ENCODE assay signal across 1 cellular context in the genomic region with DNA sequence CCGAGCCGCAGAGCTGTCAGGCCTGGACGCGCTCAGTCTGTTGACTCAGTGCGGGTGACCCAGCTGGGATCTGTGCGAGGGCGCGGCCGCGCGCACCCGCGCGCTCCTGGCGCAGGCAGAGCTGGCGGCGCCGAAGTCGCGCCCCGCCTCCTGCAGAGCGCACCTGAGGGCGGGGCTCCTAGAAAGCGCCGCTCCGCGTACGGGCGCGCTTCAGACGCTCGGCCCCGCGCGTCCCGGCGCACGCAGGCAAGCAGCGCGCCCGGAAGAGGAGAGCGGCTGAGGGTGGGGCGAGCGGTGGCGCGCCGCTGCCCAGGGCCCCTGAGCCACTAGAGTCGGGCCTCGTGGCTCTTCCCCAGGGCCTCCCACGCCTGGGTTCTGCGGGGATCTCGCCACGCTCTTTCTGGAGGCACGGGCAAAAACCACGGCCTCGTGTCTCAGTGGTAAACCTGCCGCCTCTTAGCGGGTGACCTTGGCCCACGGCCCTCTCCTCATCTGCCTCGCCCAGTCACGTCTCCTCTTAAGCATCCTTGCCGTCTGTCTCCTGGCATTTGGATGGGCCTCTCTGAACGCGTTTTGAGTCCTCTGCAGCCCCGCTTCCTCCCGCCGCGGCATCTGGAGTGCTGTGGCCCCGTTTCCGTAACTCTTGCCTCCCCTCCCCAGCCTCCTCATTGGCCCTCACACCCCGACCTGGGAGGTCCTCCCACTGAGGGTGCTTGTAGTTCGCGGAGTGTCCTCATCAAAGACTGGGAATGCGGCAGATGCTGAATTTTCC.
TF ChIP-seq lines count a peak whose summit lies in the region.

A gene with protein sequence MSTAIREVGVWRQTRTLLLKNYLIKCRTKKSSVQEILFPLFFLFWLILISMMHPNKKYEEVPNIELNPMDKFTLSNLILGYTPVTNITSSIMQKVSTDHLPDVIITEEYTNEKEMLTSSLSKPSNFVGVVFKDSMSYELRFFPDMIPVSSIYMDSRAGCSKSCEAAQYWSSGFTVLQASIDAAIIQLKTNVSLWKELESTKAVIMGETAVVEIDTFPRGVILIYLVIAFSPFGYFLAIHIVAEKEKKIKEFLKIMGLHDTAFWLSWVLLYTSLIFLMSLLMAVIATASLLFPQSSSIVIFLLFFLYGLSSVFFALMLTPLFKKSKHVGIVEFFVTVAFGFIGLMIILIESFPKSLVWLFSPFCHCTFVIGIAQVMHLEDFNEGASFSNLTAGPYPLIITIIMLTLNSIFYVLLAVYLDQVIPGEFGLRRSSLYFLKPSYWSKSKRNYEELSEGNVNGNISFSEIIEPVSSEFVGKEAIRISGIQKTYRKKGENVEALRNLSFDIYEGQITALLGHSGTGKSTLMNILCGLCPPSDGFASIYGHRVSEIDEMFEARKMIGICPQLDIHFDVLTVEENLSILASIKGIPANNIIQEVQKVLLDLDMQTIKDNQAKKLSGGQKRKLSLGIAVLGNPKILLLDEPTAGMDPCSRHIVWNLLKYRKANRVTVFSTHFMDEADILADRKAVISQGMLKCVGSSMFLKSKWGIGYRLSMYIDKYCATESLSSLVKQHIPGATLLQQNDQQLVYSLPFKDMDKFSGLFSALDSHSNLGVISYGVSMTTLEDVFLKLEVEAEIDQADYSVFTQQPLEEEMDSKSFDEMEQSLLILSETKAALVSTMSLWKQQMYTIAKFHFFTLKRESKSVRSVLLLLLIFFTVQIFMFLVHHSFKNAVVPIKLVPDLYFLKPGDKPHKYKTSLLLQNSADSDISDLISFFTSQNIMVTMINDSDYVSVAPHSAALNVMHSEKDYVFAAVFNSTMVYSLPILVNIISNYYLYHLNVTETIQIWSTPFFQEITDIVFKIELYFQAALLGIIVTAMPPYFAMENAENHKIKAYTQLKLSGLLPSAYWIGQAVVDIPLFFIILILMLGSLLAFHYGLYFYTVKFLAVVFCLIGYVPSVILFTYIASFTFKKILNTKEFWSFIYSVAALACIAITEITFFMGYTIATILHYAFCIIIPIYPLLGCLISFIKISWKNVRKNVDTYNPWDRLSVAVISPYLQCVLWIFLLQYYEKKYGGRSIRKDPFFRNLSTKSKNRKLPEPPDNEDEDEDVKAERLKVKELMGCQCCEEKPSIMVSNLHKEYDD (N-terminal part only) (minus strand): TSS at position 74 of the 772 bp plus-strand sequence. CDS start 12,718 bp downstream, outside the sequence.

TF ChIP-seq in HepG2, 621 proteins besides CTCF, POLR2A, EP300 and RAD21 (continued from another document and continues in another):
- TF ChIP-seq ZBTB1 (CRISPR knock-in tag; IDR thresholded peaks at IDR 0.05; ENCODE audit: borderline replicate concordance): no peak; the same call in 1 of the 2 replicates
- TF ChIP-seq, protein P1, sequence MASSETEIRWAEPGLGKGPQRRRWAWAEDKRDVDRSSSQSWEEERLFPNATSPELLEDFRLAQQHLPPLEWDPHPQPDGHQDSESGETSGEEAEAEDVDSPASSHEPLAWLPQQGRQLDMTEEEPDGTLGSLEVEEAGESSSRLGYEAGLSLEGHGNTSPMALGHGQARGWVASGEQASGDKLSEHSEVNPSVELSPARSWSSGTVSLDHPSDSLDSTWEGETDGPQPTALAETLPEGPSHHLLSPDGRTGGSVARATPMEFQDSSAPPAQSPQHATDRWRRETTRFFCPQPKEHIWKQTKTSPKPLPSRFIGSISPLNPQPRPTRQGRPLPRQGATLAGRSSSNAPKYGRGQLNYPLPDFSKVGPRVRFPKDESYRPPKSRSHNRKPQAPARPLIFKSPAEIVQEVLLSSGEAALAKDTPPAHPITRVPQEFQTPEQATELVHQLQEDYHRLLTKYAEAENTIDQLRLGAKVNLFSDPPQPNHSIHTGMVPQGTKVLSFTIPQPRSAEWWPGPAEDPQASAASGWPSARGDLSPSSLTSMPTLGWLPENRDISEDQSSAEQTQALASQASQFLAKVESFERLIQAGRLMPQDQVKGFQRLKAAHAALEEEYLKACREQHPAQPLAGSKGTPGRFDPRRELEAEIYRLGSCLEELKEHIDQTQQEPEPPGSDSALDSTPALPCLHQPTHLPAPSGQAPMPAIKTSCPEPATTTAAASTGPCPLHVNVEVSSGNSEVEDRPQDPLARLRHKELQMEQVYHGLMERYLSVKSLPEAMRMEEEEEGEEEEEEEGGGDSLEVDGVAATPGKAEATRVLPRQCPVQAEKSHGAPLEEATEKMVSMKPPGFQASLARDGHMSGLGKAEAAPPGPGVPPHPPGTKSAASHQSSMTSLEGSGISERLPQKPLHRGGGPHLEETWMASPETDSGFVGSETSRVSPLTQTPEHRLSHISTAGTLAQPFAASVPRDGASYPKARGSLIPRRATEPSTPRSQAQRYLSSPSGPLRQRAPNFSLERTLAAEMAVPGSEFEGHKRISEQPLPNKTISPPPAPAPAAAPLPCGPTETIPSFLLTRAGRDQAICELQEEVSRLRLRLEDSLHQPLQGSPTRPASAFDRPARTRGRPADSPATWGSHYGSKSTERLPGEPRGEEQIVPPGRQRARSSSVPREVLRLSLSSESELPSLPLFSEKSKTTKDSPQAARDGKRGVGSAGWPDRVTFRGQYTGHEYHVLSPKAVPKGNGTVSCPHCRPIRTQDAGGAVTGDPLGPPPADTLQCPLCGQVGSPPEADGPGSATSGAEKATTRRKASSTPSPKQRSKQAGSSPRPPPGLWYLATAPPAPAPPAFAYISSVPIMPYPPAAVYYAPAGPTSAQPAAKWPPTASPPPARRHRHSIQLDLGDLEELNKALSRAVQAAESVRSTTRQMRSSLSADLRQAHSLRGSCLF (CRISPR knock-in tag; IDR thresholded peaks at IDR 0.05; ENCODE audit: borderline replicate concordance): no peak
- 0 out of 2 replicates have a peak, but pooled peaks have one; percentile 65 for TF ChIP-seq ZNF136 (CRISPR knock-in tag; IDR thresholded peaks at IDR 0.05; ENCODE audit: low read depth)
- peak; percentile 33; the same call in 1 of the 2 replicates for TF ChIP-seq ZNF792 (CRISPR knock-in tag; IDR thresholded peaks at IDR 0.05)
- TF ChIP-seq, protein P2, sequence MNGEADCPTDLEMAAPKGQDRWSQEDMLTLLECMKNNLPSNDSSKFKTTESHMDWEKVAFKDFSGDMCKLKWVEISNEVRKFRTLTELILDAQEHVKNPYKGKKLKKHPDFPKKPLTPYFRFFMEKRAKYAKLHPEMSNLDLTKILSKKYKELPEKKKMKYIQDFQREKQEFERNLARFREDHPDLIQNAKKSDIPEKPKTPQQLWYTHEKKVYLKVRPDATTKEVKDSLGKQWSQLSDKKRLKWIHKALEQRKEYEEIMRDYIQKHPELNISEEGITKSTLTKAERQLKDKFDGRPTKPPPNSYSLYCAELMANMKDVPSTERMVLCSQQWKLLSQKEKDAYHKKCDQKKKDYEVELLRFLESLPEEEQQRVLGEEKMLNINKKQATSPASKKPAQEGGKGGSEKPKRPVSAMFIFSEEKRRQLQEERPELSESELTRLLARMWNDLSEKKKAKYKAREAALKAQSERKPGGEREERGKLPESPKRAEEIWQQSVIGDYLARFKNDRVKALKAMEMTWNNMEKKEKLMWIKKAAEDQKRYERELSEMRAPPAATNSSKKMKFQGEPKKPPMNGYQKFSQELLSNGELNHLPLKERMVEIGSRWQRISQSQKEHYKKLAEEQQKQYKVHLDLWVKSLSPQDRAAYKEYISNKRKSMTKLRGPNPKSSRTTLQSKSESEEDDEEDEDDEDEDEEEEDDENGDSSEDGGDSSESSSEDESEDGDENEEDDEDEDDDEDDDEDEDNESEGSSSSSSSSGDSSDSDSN (CRISPR knock-in tag; IDR thresholded peaks at IDR 0.05): peak; percentile 3; the same call in 1 of the 2 replicates
- TF ChIP-seq ZFP36L1 (CRISPR knock-in tag; IDR thresholded peaks at IDR 0.05): peak; percentile 85; the same call in 1 of the 2 replicates
- TF ChIP-seq FOSL1 (CRISPR knock-in tag; IDR thresholded peaks at IDR 0.05; ENCODE audit: borderline replicate concordance): no peak
- TF ChIP-seq NR2F6 (IDR thresholded peaks at IDR 0.05): no peak
- no peak; the same call in 1 of the 2 replicates for TF ChIP-seq NR2F6 (CRISPR knock-in tag; IDR thresholded peaks at IDR 0.05)
- TF ChIP-seq THAP11 (CRISPR knock-in tag; IDR thresholded peaks at IDR 0.05): peak; percentile 66
- no peak; the same call in 1 of the 2 replicates for TF ChIP-seq ZFP62 (CRISPR knock-in tag; IDR thresholded peaks at IDR 0.05)
- peak; percentile 86 for TF ChIP-seq AGO1 (IDR thresholded peaks at IDR 0.05; ENCODE audit: low read depth, low read length, poor library complexity, severe bottlenecking)
- peak; percentile 85 for TF ChIP-seq MYC (CRISPR knock-in tag; IDR thresholded peaks at IDR 0.05; ENCODE audit: borderline replicate concordance)
- TF ChIP-seq, protein P3, sequence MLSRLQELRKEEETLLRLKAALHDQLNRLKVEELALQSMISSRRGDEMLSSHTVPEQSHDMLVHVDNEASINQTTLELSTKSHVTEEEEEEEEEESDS (CRISPR knock-in tag; IDR thresholded peaks at IDR 0.05; ENCODE audit: borderline replicate concordance): no peak
- TF ChIP-seq, protein P4, sequence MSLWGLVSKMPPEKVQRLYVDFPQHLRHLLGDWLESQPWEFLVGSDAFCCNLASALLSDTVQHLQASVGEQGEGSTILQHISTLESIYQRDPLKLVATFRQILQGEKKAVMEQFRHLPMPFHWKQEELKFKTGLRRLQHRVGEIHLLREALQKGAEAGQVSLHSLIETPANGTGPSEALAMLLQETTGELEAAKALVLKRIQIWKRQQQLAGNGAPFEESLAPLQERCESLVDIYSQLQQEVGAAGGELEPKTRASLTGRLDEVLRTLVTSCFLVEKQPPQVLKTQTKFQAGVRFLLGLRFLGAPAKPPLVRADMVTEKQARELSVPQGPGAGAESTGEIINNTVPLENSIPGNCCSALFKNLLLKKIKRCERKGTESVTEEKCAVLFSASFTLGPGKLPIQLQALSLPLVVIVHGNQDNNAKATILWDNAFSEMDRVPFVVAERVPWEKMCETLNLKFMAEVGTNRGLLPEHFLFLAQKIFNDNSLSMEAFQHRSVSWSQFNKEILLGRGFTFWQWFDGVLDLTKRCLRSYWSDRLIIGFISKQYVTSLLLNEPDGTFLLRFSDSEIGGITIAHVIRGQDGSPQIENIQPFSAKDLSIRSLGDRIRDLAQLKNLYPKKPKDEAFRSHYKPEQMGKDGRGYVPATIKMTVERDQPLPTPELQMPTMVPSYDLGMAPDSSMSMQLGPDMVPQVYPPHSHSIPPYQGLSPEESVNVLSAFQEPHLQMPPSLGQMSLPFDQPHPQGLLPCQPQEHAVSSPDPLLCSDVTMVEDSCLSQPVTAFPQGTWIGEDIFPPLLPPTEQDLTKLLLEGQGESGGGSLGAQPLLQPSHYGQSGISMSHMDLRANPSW (CRISPR knock-in tag; IDR thresholded peaks at IDR 0.05; ENCODE audit: borderline replicate concordance): no peak
- no peak for TF ChIP-seq ZNF20 (CRISPR knock-in tag; IDR thresholded peaks at IDR 0.05)
- peak; percentile 87; the same call in 1 of the 2 replicates for TF ChIP-seq PCBP1 (IDR thresholded peaks at IDR 0.05; ENCODE audit: borderline replicate concordance, low read depth, low read length)
- no peak for TF ChIP-seq HHEX (CRISPR knock-in tag; IDR thresholded peaks at IDR 0.05)
- TF ChIP-seq ZNF232 (CRISPR knock-in tag; IDR thresholded peaks at IDR 0.05; ENCODE audit: borderline replicate concordance): no peak; the same call in 1 of the 2 replicates
- TF ChIP-seq, protein P5, sequence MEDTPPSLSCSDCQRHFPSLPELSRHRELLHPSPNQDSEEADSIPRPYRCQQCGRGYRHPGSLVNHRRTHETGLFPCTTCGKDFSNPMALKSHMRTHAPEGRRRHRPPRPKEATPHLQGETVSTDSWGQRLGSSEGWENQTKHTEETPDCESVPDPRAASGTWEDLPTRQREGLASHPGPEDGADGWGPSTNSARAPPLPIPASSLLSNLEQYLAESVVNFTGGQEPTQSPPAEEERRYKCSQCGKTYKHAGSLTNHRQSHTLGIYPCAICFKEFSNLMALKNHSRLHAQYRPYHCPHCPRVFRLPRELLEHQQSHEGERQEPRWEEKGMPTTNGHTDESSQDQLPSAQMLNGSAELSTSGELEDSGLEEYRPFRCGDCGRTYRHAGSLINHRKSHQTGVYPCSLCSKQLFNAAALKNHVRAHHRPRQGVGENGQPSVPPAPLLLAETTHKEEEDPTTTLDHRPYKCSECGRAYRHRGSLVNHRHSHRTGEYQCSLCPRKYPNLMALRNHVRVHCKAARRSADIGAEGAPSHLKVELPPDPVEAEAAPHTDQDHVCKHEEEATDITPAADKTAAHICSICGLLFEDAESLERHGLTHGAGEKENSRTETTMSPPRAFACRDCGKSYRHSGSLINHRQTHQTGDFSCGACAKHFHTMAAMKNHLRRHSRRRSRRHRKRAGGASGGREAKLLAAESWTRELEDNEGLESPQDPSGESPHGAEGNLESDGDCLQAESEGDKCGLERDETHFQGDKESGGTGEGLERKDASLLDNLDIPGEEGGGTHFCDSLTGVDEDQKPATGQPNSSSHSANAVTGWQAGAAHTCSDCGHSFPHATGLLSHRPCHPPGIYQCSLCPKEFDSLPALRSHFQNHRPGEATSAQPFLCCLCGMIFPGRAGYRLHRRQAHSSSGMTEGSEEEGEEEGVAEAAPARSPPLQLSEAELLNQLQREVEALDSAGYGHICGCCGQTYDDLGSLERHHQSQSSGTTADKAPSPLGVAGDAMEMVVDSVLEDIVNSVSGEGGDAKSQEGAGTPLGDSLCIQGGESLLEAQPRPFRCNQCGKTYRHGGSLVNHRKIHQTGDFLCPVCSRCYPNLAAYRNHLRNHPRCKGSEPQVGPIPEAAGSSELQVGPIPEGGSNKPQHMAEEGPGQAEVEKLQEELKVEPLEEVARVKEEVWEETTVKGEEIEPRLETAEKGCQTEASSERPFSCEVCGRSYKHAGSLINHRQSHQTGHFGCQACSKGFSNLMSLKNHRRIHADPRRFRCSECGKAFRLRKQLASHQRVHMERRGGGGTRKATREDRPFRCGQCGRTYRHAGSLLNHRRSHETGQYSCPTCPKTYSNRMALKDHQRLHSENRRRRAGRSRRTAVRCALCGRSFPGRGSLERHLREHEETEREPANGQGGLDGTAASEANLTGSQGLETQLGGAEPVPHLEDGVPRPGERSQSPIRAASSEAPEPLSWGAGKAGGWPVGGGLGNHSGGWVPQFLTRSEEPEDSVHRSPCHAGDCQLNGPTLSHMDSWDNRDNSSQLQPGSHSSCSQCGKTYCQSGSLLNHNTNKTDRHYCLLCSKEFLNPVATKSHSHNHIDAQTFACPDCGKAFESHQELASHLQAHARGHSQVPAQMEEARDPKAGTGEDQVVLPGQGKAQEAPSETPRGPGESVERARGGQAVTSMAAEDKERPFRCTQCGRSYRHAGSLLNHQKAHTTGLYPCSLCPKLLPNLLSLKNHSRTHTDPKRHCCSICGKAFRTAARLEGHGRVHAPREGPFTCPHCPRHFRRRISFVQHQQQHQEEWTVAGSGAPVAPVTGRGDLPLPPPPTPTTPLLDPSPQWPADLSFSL (CRISPR knock-in tag; IDR thresholded peaks at IDR 0.05): no peak
- TF ChIP-seq ZNF749 (CRISPR knock-in tag; IDR thresholded peaks at IDR 0.05; ENCODE audit: borderline replicate concordance): peak; percentile 95; the same call in 1 of the 2 replicates
- TF ChIP-seq KDM5A (IDR thresholded peaks at IDR 0.05; ENCODE audit: borderline replicate concordance, low read length): peak; percentile 43; the same call in 1 of the 2 replicates
- peak; percentile 39 for TF ChIP-seq SP4 (CRISPR knock-in tag; IDR thresholded peaks at IDR 0.05)
- TF ChIP-seq, protein P6, sequence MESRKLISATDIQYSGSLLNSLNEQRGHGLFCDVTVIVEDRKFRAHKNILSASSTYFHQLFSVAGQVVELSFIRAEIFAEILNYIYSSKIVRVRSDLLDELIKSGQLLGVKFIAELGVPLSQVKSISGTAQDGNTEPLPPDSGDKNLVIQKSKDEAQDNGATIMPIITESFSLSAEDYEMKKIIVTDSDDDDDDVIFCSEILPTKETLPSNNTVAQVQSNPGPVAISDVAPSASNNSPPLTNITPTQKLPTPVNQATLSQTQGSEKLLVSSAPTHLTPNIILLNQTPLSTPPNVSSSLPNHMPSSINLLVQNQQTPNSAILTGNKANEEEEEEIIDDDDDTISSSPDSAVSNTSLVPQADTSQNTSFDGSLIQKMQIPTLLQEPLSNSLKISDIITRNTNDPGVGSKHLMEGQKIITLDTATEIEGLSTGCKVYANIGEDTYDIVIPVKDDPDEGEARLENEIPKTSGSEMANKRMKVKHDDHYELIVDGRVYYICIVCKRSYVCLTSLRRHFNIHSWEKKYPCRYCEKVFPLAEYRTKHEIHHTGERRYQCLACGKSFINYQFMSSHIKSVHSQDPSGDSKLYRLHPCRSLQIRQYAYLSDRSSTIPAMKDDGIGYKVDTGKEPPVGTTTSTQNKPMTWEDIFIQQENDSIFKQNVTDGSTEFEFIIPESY (CRISPR knock-in tag; IDR thresholded peaks at IDR 0.05): peak; percentile 76
- TF ChIP-seq JARID2 (CRISPR knock-in tag; IDR thresholded peaks at IDR 0.05; ENCODE audit: insufficient replicate concordance): peak; percentile 87
